Comparison of ENCODE assay signal across 12 cellular contexts in genomic region chr3:113264249-113264648, GRCh38. TPM values are rescaled to one million over a fixed set of nuclear protein-coding genes. Genes with fewer than 3 reads are reported as not detected.
DNase-seq lines count a peak whose midpoint lies in the region; ATAC-seq, FAIRE-seq and TF ChIP-seq lines count a peak whose summit lies in the region.
"Had no signal": no experiment of that assay in that cellular context is flagged by ENCODE, and none has a peak within 500 bp of the region (broad histone marks: within the 10 kb centered on the region; RNA-seq: fewer than 3 reads in every experiment).

No MANE protein-coding gene starts in this region.

- no peak overlapping the region for H4K5ac ChIP-seq in H1 (ENCODE audit: insufficient read length, low read depth, low read length)

- H3K4me2 ChIP-seq in H1 (ENCODE audit: insufficient read depth in 1 of 2, low read depth in 2 of 2, low read length in 2 of 2) (peak overlapping the region; percentile 48 to 53), neural progenitor cell (peak overlapping the region; percentile 33)

- H3K23ac ChIP-seq in H1 (ENCODE audit: insufficient read length), result no peak overlapping the region

- H3K27ac Mint-ChIP-seq in neural progenitor cell, result peak overlapping the region; percentile 96
- H3K27ac Mint-ChIP-seq in stimulated activated memory B cell treated with anti-CD40 and anti-IgM and Interleukin-4, amounts not matched to agents 10 μg/mL and 1 μg/mL and 100 μg/mL, for 72 hours, result no peak overlapping the region
- H3K27ac Mint-ChIP-seq: activated T-cell treated with anti-CD3 and anti-CD28 coated beads, Interleukin-2, amount 50 U/mL, for 72 hours; memory B cell had no signal

- TF ChIP-seq EP300 in H1 (IDR thresholded peaks at IDR 0.05; ENCODE audit: borderline replicate concordance in 1 of 2, low read depth in 2 of 2, low read length in 2 of 2), result no peak

- CTCF ChIA-PET in H1 (lab: Charles Lee; ENCODE audit: partially characterized antibody), result interaction anchor here (0.7 to 4.7 kb wide), 16 partner anchors 8 to 1153 kb away, joined by 3 to 63 read pairs (median 4); partner anchors contain the start of gene BOC

- no peak overlapping the region for H4K91ac ChIP-seq in H1 (replicated peaks; ENCODE audit: insufficient read length, low read length)

- H3K4ac ChIP-seq in H1 (replicated peaks; ENCODE audit: insufficient read length, low read depth, low read length), result no peak overlapping the region

- peak overlapping the region; percentile 76; the same call in 1 of the 2 replicates for H2BK5ac ChIP-seq in H1 (ENCODE audit: low read depth, low read length)

- no peak for ATAC-seq in stimulated activated memory B cell treated with anti-CD40 and anti-IgM and Interleukin-4, amounts not matched to agents 10 μg/mL and 1 μg/mL and 100 μg/mL, for 72 hours
- no peak for ATAC-seq in HG02884 (IDR thresholded peaks at IDR 0.05; ENCODE audit: unreplicated experiment)
- ATAC-seq: activated T-cell treated with anti-CD3 and anti-CD28 coated beads, Interleukin-2, amount 50 U/mL, for 72 hours had no signal

- POLR2A ChIA-PET in H1 (lab: Charles Lee; ENCODE audit: partially characterized antibody), result interaction anchor here (0.8 to 1.5 kb wide), 5 partner anchors 9 to 53 kb away, joined by 3 to 6 read pairs (median 3); partner anchors contain the start of gene BOC

- no peak overlapping the region for H4K8ac ChIP-seq in H1 (ENCODE audit: extremely low read depth, insufficient read depth, low read length)

- peaks cover 51% of the 10 kb centered on the region for H3F3A ChIP-seq in neural progenitor cell (ENCODE audit: low read depth)

- H3K79me2 ChIP-seq in H1 (ENCODE audit: control insufficient read depth in 1 of 2, insufficient read depth in 2 of 2, low read length in 2 of 2) (no peaks in the 10 kb centered on the region), neural progenitor cell (ENCODE audit: low read depth) (no peaks in the 10 kb centered on the region)

- H3K14ac ChIP-seq in H1 (ENCODE audit: insufficient read length), result no peak overlapping the region

- DNase-seq in DMS79 (lab: John Stamatoyannopoulos, UW) (peak; percentile 66), NCI-H2107 treated with DMSO at 0.1 percent for 48 hours (lab: John Stamatoyannopoulos, UW; ENCODE audit: unreplicated experiment) (peak; percentile 96), H1 (ENCODE audit: low read depth in 1 of 2, low spot score in 2 of 2) (peak; percentile 36 to 59), neural progenitor cell (ENCODE audit: low spot score) (peak; percentile 89), OCI-M2 (lab: John Stamatoyannopoulos, UW; ENCODE audit: unreplicated experiment) (no peak), adrenal gland (no peak)
- DNase-seq: activated T-cell treated with anti-CD3 and anti-CD28 coated beads, Interleukin-2, amount 50 U/mL, for 72 hours; AML-193 had no signal

- H3K4me3 ChIP-seq in H1 (ENCODE audit: extremely low read depth in 1 of 4, insufficient read depth in 2 of 4, low read depth in 3 of 4, low read length in 4 of 4) (peak overlapping the region in 2 of 4 experiments; percentile 8 to 28; a peak in 2 of 8 replicates), neural progenitor cell (peak overlapping the region; percentile 18), adrenal gland (no peak overlapping the region)

- no peaks in the 10 kb centered on the region for H3K36me3 ChIP-seq in H1 (ENCODE audit: control insufficient read depth in 2 of 4, insufficient read depth in 4 of 4, low read length in 3 of 4)
- H3K36me3 ChIP-seq in neural progenitor cell, result peaks cover 3% of the 10 kb centered on the region
- no peaks in the 10 kb centered on the region for H3K36me3 ChIP-seq in adrenal gland (replicated peaks in 1 of 2)

- H3K9ac ChIP-seq in H1 (replicated peaks in 1 of 4; ENCODE audit: extremely low read depth in 1 of 4, low read depth in 3 of 4, low read length in 3 of 4) (no peak overlapping the region), neural progenitor cell (no peak overlapping the region)

- FAIRE-seq in H1 (lab: Jason Lieb, UNC), result peak; percentile 95

- H2AFZ ChIP-seq in H1 (ENCODE audit: low read length) (no peak overlapping the region), neural progenitor cell (replicated peaks) (no peak overlapping the region)

- peaks cover 91% of the 10 kb centered on the region for H3K4me1 Mint-ChIP-seq in neural progenitor cell
- no peaks in the 10 kb centered on the region for H3K4me1 Mint-ChIP-seq in stimulated activated memory B cell treated with anti-CD40 and anti-IgM and Interleukin-4, amounts not matched to agents 10 μg/mL and 1 μg/mL and 100 μg/mL, for 72 hours
- H3K4me1 Mint-ChIP-seq: memory B cell had no signal

- TF ChIP-seq CTCF in H1 (IDR thresholded peaks at IDR 0.05; ENCODE audit: control extremely low read depth in 1 of 3, insufficient read depth in 1 of 3, low read depth in 1 of 3, low read length in 3 of 3) (no peak), neural progenitor cell (IDR thresholded peaks at IDR 0.05) (no peak), adrenal gland (IDR thresholded peaks at IDR 0.05) (no peak)

- H3K4me3 Mint-ChIP-seq in neural progenitor cell, result no peak overlapping the region
- H3K4me3 Mint-ChIP-seq in stimulated activated memory B cell treated with anti-CD40 and anti-IgM and Interleukin-4, amounts not matched to agents 10 μg/mL and 1 μg/mL and 100 μg/mL, for 72 hours, result no peak overlapping the region
- H3K4me3 Mint-ChIP-seq: activated T-cell treated with anti-CD3 and anti-CD28 coated beads, Interleukin-2, amount 50 U/mL, for 72 hours; memory B cell had no signal

- no peaks in the 10 kb centered on the region for H3K79me1 ChIP-seq in H1 (ENCODE audit: low read depth, low read length)

- intact Hi-C loops in adrenal gland (cut with DNase I), result no loop called here

- no peak overlapping the region; the same call in 1 of the 2 replicates for H2BK12ac ChIP-seq in H1 (ENCODE audit: low read depth, low read length)

- no peak overlapping the region for H2BK20ac ChIP-seq in H1 (ENCODE audit: low read length)

- TF ChIP-seq POLR2A in H1 (IDR thresholded peaks at IDR 0.05; ENCODE audit: control extremely low read depth in 1 of 2, low read depth in 2 of 2, low read length in 2 of 2) (no peak), adrenal gland (IDR thresholded peaks at IDR 0.05) (no peak)

- peaks cover 11% of the 10 kb centered on the region for H3K27me3 Mint-ChIP-seq in neural progenitor cell (ENCODE audit: insufficient read depth, low read depth)
- peaks cover 33% of the 10 kb centered on the region for H3K27me3 Mint-ChIP-seq in stimulated activated memory B cell treated with anti-CD40 and anti-IgM and Interleukin-4, amounts not matched to agents 10 μg/mL and 1 μg/mL and 100 μg/mL, for 72 hours

- H3K18ac ChIP-seq in H1 (ENCODE audit: extremely low read depth, low read length), result peak overlapping the region; percentile 13; the same call in 1 of the 2 replicates

- H3K56ac ChIP-seq in H1 (replicated peaks; ENCODE audit: insufficient read length, low read depth, low read length), result no peak overlapping the region

- TF ChIP-seq RAD21 in H1 (IDR thresholded peaks at IDR 0.05 in 1 of 2, conservative IDR thresholded peaks at IDR 0.05 in 1 of 2; ENCODE audit: low read depth in 2 of 2, low read length in 2 of 2), result no peak

- no peak overlapping the region for H2BK15ac ChIP-seq in H1 (ENCODE audit: low read length)

- no peak overlapping the region for H2AK5ac ChIP-seq in H1 (ENCODE audit: low read depth, low read length)

- H3K27ac ChIP-seq in H1 (ENCODE audit: low read depth, low read length), result peak overlapping the region; percentile 44; the same call in 1 of the 2 replicates
- peak overlapping the region; percentile 97 for H3K27ac ChIP-seq in neural progenitor cell
- H3K27ac ChIP-seq in adrenal gland, result no peak overlapping the region
- H3K27ac ChIP-seq: VCaP had no signal

- no peaks in the 10 kb centered on the region for H3K9me3 Mint-ChIP-seq in neural progenitor cell
- no peaks in the 10 kb centered on the region for H3K9me3 Mint-ChIP-seq in stimulated activated memory B cell treated with anti-CD40 and anti-IgM and Interleukin-4, amounts not matched to agents 10 μg/mL and 1 μg/mL and 100 μg/mL, for 72 hours
- H3K9me3 Mint-ChIP-seq: activated T-cell treated with anti-CD3 and anti-CD28 coated beads, Interleukin-2, amount 50 U/mL, for 72 hours; memory B cell had no signal

- H4K20me1 ChIP-seq in H1 (replicated peaks in 1 of 2; ENCODE audit: control insufficient read depth in 1 of 2, insufficient read depth in 2 of 2, low read length in 2 of 2) (no peaks in the 10 kb centered on the region), neural progenitor cell (ENCODE audit: low read depth) (peaks cover 28% of the 10 kb centered on the region)

- no peak overlapping the region for H2BK120ac ChIP-seq in H1 (replicated peaks; ENCODE audit: low read depth, low read length)

- H3K36me3 Mint-ChIP-seq in neural progenitor cell, result peaks cover 71% of the 10 kb centered on the region
- no peaks in the 10 kb centered on the region for H3K36me3 Mint-ChIP-seq in stimulated activated memory B cell treated with anti-CD40 and anti-IgM and Interleukin-4, amounts not matched to agents 10 μg/mL and 1 μg/mL and 100 μg/mL, for 72 hours

- H3K4me1 ChIP-seq in H1 (replicated peaks in 1 of 4; ENCODE audit: control insufficient read depth in 3 of 4, insufficient read depth in 4 of 4, low read length in 3 of 4) (peaks cover 7 to 29% (median 21%) of the 10 kb centered on the region in 4 experiments), neural progenitor cell (peaks cover 70% of the 10 kb centered on the region), adrenal gland (replicated peaks in 1 of 2) (no peaks in the 10 kb centered on the region)

- no peaks in the 10 kb centered on the region for H3K23me2 ChIP-seq in H1 (ENCODE audit: low read depth, low read length)

- WGBS in H1 (ENCODE audit: extremely low coverage in 1 of 2, insufficient coverage in 1 of 2, insufficient read length in 1 of 2, insufficient replicate concordance in 2 of 2, low coverage in 1 of 2, low lambda C conversion rate in 2 of 2, missing lambda C conversion rate in 1 of 2), 2 experiments, result 12% methylated on average over 4 of the region's 4 CpGs; no CpG with 5 or more reads in 1 of the 2 experiments
- WGBS in adrenal gland, 4 donors, result 78 to 97% (median 84%) methylated on average over 3 to 4 of the region's 4 CpGs

- H3K9me3 ChIP-seq in H1 (ENCODE audit: insufficient read depth in 2 of 2, low read depth in 1 of 2, low read length in 1 of 2), result no peaks in the 10 kb centered on the region
- no peaks in the 10 kb centered on the region for H3K9me3 ChIP-seq in neural progenitor cell (ENCODE audit: low read depth)
- no peaks in the 10 kb centered on the region for H3K9me3 ChIP-seq in adrenal gland (replicated peaks in 1 of 3)

- H3K27me3 ChIP-seq in H1 (replicated peaks in 1 of 4; ENCODE audit: control insufficient read depth in 3 of 4, extremely low read depth in 1 of 4, insufficient read depth in 3 of 4, low read length in 3 of 4) (0 out of 7 replicates have a peak, but pooled peaks cover 0 to 1% (median 0%) of the 10 kb centered on the region in 4 experiments), neural progenitor cell (no peaks in the 10 kb centered on the region), adrenal gland (no peaks in the 10 kb centered on the region)

RNA-seq across cellular contexts. Expression of gene BOC, which starts 52.9 kb away (rescaled TPM):
- 6.0 and 6.9 TPM in 2 replicates for total RNA-seq in H1 (2021; fragmentation: NEBNext Ultra II Directional; extraction: Animal tissue kit (Norgen Biotek cat#: 25700))
- polyA plus RNA-seq in H1 (2011; rRNA removed) (9.3 and 10.6 TPM in 2 replicates), adrenal gland (10 to 100 TPM in 1 of 3 donors, 1 to 10 TPM in 2; 1.9 to 10.2 (median 9.3) TPM)
- 10.6 TPM for polyA plus RNA-seq in H1 (2011; cell fraction: cytosol; rRNA removed)
- 25.7 TPM for polyA plus RNA-seq in H1 (2011; cell fraction: nucleus; rRNA removed)
- 6.0 to 8.6 TPM (median 8.3 TPM) in 4 replicates for polyA plus RNA-seq in H1 (2012, experiment 1 of 2)
- 6.4 TPM for polyA plus RNA-seq in H1 (2012, experiment 2 of 2)
- polyA plus RNA-seq in H1 (2013, experiment 1 of 2), result 5.4 TPM
- 4.9 TPM for polyA plus RNA-seq in H1 (2013, experiment 2 of 2)
- polyA minus RNA-seq in H1 (2011; rRNA and poly(A)+ RNA removed), result 14.2 and 17.4 TPM in 2 replicates
- polyA minus RNA-seq in H1 (2011; cell fraction: cytosol; rRNA and poly(A)+ RNA removed), result 5.9 TPM
- 29.7 TPM for polyA minus RNA-seq in H1 (2011; cell fraction: nucleus; rRNA and poly(A)+ RNA removed)
- total RNA-seq in neural progenitor cell (ENCODE audit: low replicate concordance) (35.2 and 57.3 TPM in 2 replicates), adrenal gland (10 to 100 TPM in 4 of 8 donors, 1 to 10 TPM in 4; 6.7 to 22.3 (median 12.4) TPM)

Comparison
In these comparisons a context has a peak if more than half of its experiments do, and no peak if none do; other contexts are left out.
1. DNase-seq: peak in DMS79 (single experiment), NCI-H2107 treated with DMSO at 0.1 percent for 48 hours (single experiment), H1 (2 of 2) and neural progenitor cell (single experiment); none in OCI-M2 (single experiment) and adrenal gland (0 of 7).
2. H3K27ac ChIP-seq: peak in H1 (single experiment) and neural progenitor cell (single experiment); none in adrenal gland (0 of 5).